ENCODE assay signal across 18 cellular contexts in genomic region chr14:39035336-39035735, GRCh38.
"Had no signal": no experiment of that assay in that cellular context is flagged by ENCODE, and none has a peak within 500 bp of the region (broad histone marks: within the 10 kb centered on the region; RNA-seq: fewer than 3 reads in every experiment).

No MANE protein-coding gene starts in this region.

- H3K27me3 ChIP-seq: MG63, SJSA1 had no signal

- H3K4me3 ChIP-seq: MG63, SJSA1, SK-N-MC had no signal

- FAIRE-seq: HTR-8/SVneo, RCC 7860 had no signal

- H3K9me3 ChIP-seq: MG63, SJSA1 had no signal

- DNase-seq: KG1, MG63, NCI-H1436, NCI-H187, NCI-H2029, NCI-H2081 treated with DMSO at 0.1 percent for 48 hours, NCI-H226, NCI-H510A, NCI-H774, Right ventricle myocardium superior, RPMI8226, SIG-M5, SW 1271 had no signal

- H3K4me1 ChIP-seq: SJSA1 had no signal

- H3K27ac ChIP-seq: HL-60, SJSA1, SK-N-MC had no signal
